In the genomic region with DNA sequence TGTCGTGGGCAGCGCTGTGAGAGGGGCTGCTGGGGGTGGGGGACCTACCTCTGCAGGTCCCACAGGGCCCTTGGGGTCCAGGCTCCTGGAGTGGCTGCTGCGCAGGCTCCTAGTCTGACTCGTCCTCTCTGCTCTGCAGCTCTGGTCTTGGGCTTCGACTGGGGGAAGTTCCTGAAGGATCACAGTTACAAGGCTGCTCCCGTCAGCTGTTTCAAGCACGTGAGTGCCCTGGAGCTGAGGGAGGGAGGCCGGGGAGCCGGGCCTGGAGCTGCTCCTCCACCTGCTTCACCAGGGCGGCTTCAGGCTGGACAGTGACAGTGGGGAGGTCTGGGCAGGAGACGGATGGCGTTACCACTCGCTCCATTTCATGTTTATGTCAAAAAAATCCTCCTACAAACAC, we compare ENCODE assay signal across 8 cellular contexts. TPM values are rescaled to one million over a fixed set of nuclear protein-coding genes. Genes with fewer than 3 reads are reported as not detected.
DNase-seq lines count a peak whose midpoint lies in the region; ATAC-seq and TF ChIP-seq lines count a peak whose summit lies in the region.
"Had no signal": no experiment of that assay in that cellular context is flagged by ENCODE, and none has a peak within 500 bp of the region (broad histone marks: within the 10 kb centered on the region; RNA-seq: fewer than 3 reads in every experiment).

No MANE protein-coding gene starts in this region.

- no peak for ATAC-seq in GM18498 (IDR thresholded peaks at IDR 0.05; ENCODE audit: unreplicated experiment)
- ATAC-seq in HG03135 (IDR thresholded peaks at IDR 0.05; ENCODE audit: unreplicated experiment), result no peak

- no peaks in the 10 kb centered on the region for H3K27me3 ChIP-seq in skeletal muscle tissue (ENCODE audit: control insufficient read depth in 3 of 3, insufficient read depth in 3 of 3, low read length in 3 of 3)

- H3K9ac ChIP-seq in skeletal muscle tissue (ENCODE audit: low read depth in 1 of 3, low read length in 3 of 3), result peak overlapping the region in 2 of 3 donors; percentile 45 to 57

- TF ChIP-seq CTCF in WI38 (IDR thresholded peaks at IDR 0.05; ENCODE audit: low read depth, low read length), result no peak

- DNase-seq in foreskin melanocyte (peak; percentile 43), retina (no peak)

- peaks cover 17% of the 10 kb centered on the region for H3K9me3 ChIP-seq in KOPT-K1 (ENCODE audit: insufficient read depth, low read length, poor library complexity, severe bottlenecking)
- H3K9me3 ChIP-seq in skeletal muscle tissue (ENCODE audit: control insufficient read depth in 3 of 3, low read length in 3 of 3), result no peaks in the 10 kb centered on the region

- H3K27ac ChIP-seq in KOPT-K1 (ENCODE audit: low read depth, low read length, poor library complexity, severe bottlenecking) (peak overlapping the region; percentile 74), skeletal muscle tissue (ENCODE audit: low read depth, low read length) (peak overlapping the region; percentile 72)

- H3K4me3 ChIP-seq in WI38 (ENCODE audit: low read depth, low read length) (peak overlapping the region; percentile 35), skeletal muscle tissue (ENCODE audit: low read length in 3 of 3) (no peak overlapping the region)

- peaks cover 12 to 15% (median 14%) of the 10 kb centered on the region in 3 donors for H3K4me1 ChIP-seq in skeletal muscle tissue (ENCODE audit: control insufficient read depth in 3 of 3, insufficient read depth in 3 of 3, low read length in 3 of 3)

- H3K36me3 ChIP-seq in KOPT-K1 (ENCODE audit: insufficient read depth, low read length), result peaks cover 74% of the 10 kb centered on the region
- peaks cover 27 to 43% (median 32%) of the 10 kb centered on the region in 3 donors for H3K36me3 ChIP-seq in skeletal muscle tissue (ENCODE audit: control insufficient read depth in 3 of 3, insufficient read depth in 3 of 3, low read length in 3 of 3)

RNA-seq across cellular contexts. Expression of a gene that starts 11.9 kb away (rescaled TPM):
- total RNA-seq in skeletal muscle tissue, result 9.4 TPM

RNA-seq across cellular contexts. Expression of a gene that starts 23.7 kb away (rescaled TPM):
- total RNA-seq in skeletal muscle tissue, result 2.1 TPM
- total RNA-seq: activated B cell treated with CpG ODN at 0.5 μM for 24 hours had no signal
